Comparison of ENCODE assay signal across 10 cellular contexts in genomic region chr17:57607553-57608120, GRCh38.
DNase-seq lines count a peak whose midpoint lies in the region; ATAC-seq, FAIRE-seq and TF ChIP-seq lines count a peak whose summit lies in the region.
"Had no signal": no experiment of that assay in that cellular context is flagged by ENCODE, and none has a peak within 500 bp of the region (broad histone marks: within the 10 kb centered on the region; RNA-seq: fewer than 3 reads in every experiment).

No MANE protein-coding gene starts in this region.

- POLR2A ChIA-PET in activated CD8-positive, alpha-beta T cell treated with anti-CD3 and anti-CD28 coated beads for 36 hours (lab: Charles Lee), result interaction anchor here (0.7 to 1.0 kb wide), 3 partner anchors 8 to 364 kb away, joined by 3 to 4 read pairs (median 3); no protein-coding TSS in a partner anchor
- POLR2A ChIA-PET in naive thymus-derived CD8-positive, alpha-beta T cell (lab: Charles Lee), result interaction anchor here (1.3 kb wide), 1 partner anchor 10 kb away, joined by 6 read pairs; no protein-coding TSS in a partner anchor

- H3K36me3 Mint-ChIP-seq in activated CD8-positive, alpha-beta T cell treated with anti-CD3 and anti-CD28 coated beads for 36 hours (ENCODE audit: low read depth), result no peaks in the 10 kb centered on the region
- H3K36me3 Mint-ChIP-seq in naive thymus-derived CD8-positive, alpha-beta T cell, result no peaks in the 10 kb centered on the region
- H3K36me3 Mint-ChIP-seq: activated naive CD8-positive, alpha-beta T cell had no signal

- H3K4me1 Mint-ChIP-seq in activated CD8-positive, alpha-beta T cell treated with anti-CD3 and anti-CD28 coated beads for 36 hours (ENCODE audit: low read depth), result peaks cover 74% of the 10 kb centered on the region
- peaks cover 30 to 84% (median 71%) of the 10 kb centered on the region in 4 donors for H3K4me1 Mint-ChIP-seq in naive thymus-derived CD8-positive, alpha-beta T cell

- FAIRE-seq in H54 (lab: Jason Lieb, UNC), result peak; percentile 88

- peak; percentile 47 for DNase-seq in H54 (ENCODE audit: insufficient read length, low spot score)
- DNase-seq in LHCN-M2 (ENCODE audit: low read depth), result peak; percentile 78
- peak; percentile 55 for DNase-seq in activated CD8-positive, alpha-beta T cell treated with anti-CD3 and anti-CD28 coated beads for 36 hours
- DNase-seq in naive thymus-derived CD8-positive, alpha-beta T cell, result peak in 1 of 10 donors; percentile 40
- DNase-seq in hippocampal formation (lab: John Stamatoyannopoulos, UW), result no peak
- DNase-seq: DMS79 treated with DMSO at 0.1 percent for 48 hours had no signal

- intact Hi-C loops in activated CD8-positive, alpha-beta T cell treated with anti-CD3 and anti-CD28 coated beads for 36 hours (cut with micrococcal nuclease), result loop anchor here (10.0 kb wide), 1 partner anchor 137 kb away; the partner anchor contains the start of gene CCDC182

- TF ChIP-seq CTCF in activated CD8-positive, alpha-beta T cell treated with anti-CD3 and anti-CD28 coated beads for 36 hours (IDR thresholded peaks at IDR 0.05), result no peak

- no peaks in the 10 kb centered on the region for H3K27me3 Mint-ChIP-seq in activated CD8-positive, alpha-beta T cell treated with anti-CD3 and anti-CD28 coated beads for 36 hours
- no peaks in the 10 kb centered on the region for H3K27me3 Mint-ChIP-seq in naive thymus-derived CD8-positive, alpha-beta T cell
- H3K27me3 Mint-ChIP-seq: activated naive CD8-positive, alpha-beta T cell; stimulated activated naive CD8-positive, alpha-beta T cell treated with anti-CD3 and anti-CD28 coated beads, Interleukin-15, amount 100 ng/mL, for 72 hours had no signal

- H3K4me3 Mint-ChIP-seq in activated CD8-positive, alpha-beta T cell treated with anti-CD3 and anti-CD28 coated beads for 36 hours, result no peak overlapping the region
- peak overlapping the region in 3 of 10 donors; percentile 14 to 32 (median 20) for H3K4me3 Mint-ChIP-seq in naive thymus-derived CD8-positive, alpha-beta T cell

- no peak for ATAC-seq in activated CD8-positive, alpha-beta T cell treated with anti-CD3 and anti-CD28 coated beads for 36 hours
- no peak for ATAC-seq in naive thymus-derived CD8-positive, alpha-beta T cell
- no peak for ATAC-seq in HG02973 (IDR thresholded peaks at IDR 0.05; ENCODE audit: unreplicated experiment)
- no peak for ATAC-seq in GM21576 (IDR thresholded peaks at IDR 0.05; ENCODE audit: unreplicated experiment)
- ATAC-seq: stimulated activated naive CD8-positive, alpha-beta T cell treated with anti-CD3 and anti-CD28 coated beads, Interleukin-15, amount 100 ng/mL, for 72 hours had no signal

- H3K9me3 Mint-ChIP-seq in activated CD8-positive, alpha-beta T cell treated with anti-CD3 and anti-CD28 coated beads for 36 hours, result no peaks in the 10 kb centered on the region
- no peaks in the 10 kb centered on the region for H3K9me3 Mint-ChIP-seq in naive thymus-derived CD8-positive, alpha-beta T cell
- H3K9me3 Mint-ChIP-seq: stimulated activated naive CD8-positive, alpha-beta T cell treated with anti-CD3 and anti-CD28 coated beads, Interleukin-15, amount 100 ng/mL, for 72 hours had no signal

- peak overlapping the region; percentile 53 for H3K27ac Mint-ChIP-seq in activated CD8-positive, alpha-beta T cell treated with anti-CD3 and anti-CD28 coated beads for 36 hours
- H3K27ac Mint-ChIP-seq in naive thymus-derived CD8-positive, alpha-beta T cell, result peak overlapping the region in 8 of 10 donors; percentile 36 to 95 (median 74)

- CTCF ChIA-PET in activated CD8-positive, alpha-beta T cell treated with anti-CD3 and anti-CD28 coated beads for 36 hours (lab: Charles Lee), result interaction anchor here (3.6 kb wide), 2 partner anchors 10 to 64 kb away, joined by 16 read pairs; no protein-coding TSS in a partner anchor

- no peak for TF ChIP-seq POLR2A in H54 (IDR thresholded peaks at IDR 0.05; ENCODE audit: low read depth, low read length)

Comparison
In these comparisons a context has a peak if more than half of its experiments do, and no peak if none do; other contexts are left out.
1. DNase-seq: peak in H54 (single experiment), LHCN-M2 (single experiment) and activated CD8-positive, alpha-beta T cell treated with anti-CD3 and anti-CD28 coated beads for 36 hours (single experiment); none in hippocampal formation (0 of 2).